ENCODE assay signal across 1 cellular context in the genomic region with DNA sequence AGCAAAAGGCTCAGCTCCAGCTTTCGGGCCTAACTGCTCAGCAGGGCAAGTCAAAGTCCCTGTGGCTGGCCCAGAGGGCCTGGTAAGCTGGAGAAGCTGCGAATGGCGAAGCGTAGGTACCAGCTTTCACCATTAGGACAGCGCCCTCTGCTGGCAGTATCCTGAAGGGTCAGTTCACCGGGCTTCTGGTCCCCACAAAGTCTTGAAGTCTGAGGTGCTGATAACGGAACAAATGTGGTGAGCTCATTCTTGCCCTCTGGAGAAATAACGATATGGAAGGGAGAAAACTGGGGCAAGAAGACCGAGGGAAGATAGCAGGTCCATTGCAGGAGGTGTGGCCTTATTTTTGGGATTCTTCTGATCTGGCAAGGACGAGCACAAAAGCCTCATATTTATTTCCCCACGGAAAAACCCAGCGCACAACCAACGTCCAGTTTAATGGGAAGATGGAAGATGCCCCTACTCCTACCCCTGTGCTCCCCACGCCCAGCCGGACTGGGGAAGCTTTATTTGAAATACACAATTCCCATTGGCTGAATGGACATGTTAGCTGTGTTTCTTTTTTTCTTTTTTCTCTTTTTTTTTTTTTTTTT.
TF ChIP-seq lines count a peak whose summit lies in the region.

No MANE protein-coding gene starts in this region.

TF ChIP-seq in Ishikawa, 13 proteins besides CTCF, POLR2A, EP300 and RAD21 (continued from another document):
- TF ChIP-seq, protein P1, sequence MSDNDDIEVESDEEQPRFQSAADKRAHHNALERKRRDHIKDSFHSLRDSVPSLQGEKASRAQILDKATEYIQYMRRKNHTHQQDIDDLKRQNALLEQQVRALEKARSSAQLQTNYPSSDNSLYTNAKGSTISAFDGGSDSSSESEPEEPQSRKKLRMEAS (IDR thresholded peaks at IDR 0.05), result no peak
- TF ChIP-seq, protein P2, sequence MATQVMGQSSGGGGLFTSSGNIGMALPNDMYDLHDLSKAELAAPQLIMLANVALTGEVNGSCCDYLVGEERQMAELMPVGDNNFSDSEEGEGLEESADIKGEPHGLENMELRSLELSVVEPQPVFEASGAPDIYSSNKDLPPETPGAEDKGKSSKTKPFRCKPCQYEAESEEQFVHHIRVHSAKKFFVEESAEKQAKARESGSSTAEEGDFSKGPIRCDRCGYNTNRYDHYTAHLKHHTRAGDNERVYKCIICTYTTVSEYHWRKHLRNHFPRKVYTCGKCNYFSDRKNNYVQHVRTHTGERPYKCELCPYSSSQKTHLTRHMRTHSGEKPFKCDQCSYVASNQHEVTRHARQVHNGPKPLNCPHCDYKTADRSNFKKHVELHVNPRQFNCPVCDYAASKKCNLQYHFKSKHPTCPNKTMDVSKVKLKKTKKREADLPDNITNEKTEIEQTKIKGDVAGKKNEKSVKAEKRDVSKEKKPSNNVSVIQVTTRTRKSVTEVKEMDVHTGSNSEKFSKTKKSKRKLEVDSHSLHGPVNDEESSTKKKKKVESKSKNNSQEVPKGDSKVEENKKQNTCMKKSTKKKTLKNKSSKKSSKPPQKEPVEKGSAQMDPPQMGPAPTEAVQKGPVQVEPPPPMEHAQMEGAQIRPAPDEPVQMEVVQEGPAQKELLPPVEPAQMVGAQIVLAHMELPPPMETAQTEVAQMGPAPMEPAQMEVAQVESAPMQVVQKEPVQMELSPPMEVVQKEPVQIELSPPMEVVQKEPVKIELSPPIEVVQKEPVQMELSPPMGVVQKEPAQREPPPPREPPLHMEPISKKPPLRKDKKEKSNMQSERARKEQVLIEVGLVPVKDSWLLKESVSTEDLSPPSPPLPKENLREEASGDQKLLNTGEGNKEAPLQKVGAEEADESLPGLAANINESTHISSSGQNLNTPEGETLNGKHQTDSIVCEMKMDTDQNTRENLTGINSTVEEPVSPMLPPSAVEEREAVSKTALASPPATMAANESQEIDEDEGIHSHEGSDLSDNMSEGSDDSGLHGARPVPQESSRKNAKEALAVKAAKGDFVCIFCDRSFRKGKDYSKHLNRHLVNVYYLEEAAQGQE (IDR thresholded peaks at IDR 0.05; ENCODE audit: low read depth), result no peak
TF ChIP-seq in Ishikawa: peak in this region for 2.
